28 cellular contexts compared by ENCODE assay signal in genomic region chr4:152037435-152037834, GRCh38.
"Had no signal": no experiment of that assay in that cellular context is flagged by ENCODE, and none has a peak within 500 bp of the region (broad histone marks: within the 10 kb centered on the region; RNA-seq: fewer than 3 reads in every experiment).

No MANE protein-coding gene starts in this region.

- H3K27ac ChIP-seq: breast epithelium, hepatocyte, pancreas, prostate gland, thyroid gland had no signal

- H3K4me1 ChIP-seq: breast epithelium, esophagus squamous epithelium, pancreas, prostate gland, thyroid gland had no signal

- DNase-seq: activated CD4-positive, alpha-beta memory T cell treated with anti-CD3 and anti-CD28 coated beads, Interleukin-2, amount 10 ng/mL, durations not matched to agents 7 days and 5 days; activated CD4-positive, alpha-beta T cell treated with anti-CD3 and anti-CD28 coated beads, Interleukin-2, amount 10 ng/mL, durations not matched to agents 24 days and 14 days; activated CD4-positive, CD25-positive, alpha-beta regulatory T cell treated with anti-CD3 and anti-CD28 coated beads, Interleukin-2, amount 50 U/mL, for 72 hours; activated CD8-positive, alpha-beta memory T cell treated with anti-CD3 and anti-CD28 coated beads, Interleukin-2, amount 50 U/mL, for 48 hours; activated gamma-delta T cell; activated naive CD4-positive, alpha-beta T cell treated with anti-CD3 and anti-CD28 coated beads, Interleukin-2, amount 10 ng/mL, durations not matched to agents 7 days and 5 days; activated T-cell treated with anti-CD3 and anti-CD28 coated beads, Interleukin-2, amount 50 U/mL, for 24 hours; amygdala; dermis blood vessel endothelial cell; effector CD4-positive, alpha-beta T cell; esophagus squamous epithelium; foreskin melanocyte; islet precursor cell; midbrain; naive thymus-derived CD8-positive, alpha-beta T cell; nucleus accumbens; pancreas; stimulated activated CD4-positive, alpha-beta T cell treated with anti-CD3 and anti-CD28 coated beads, Interleukin-4, amount 100 ng/mL, for 1 hour; substantia nigra; T-helper 17 cell; thyroid gland had no signal

- H3K4me3 Mint-ChIP-seq: activated CD4-positive, alpha-beta memory T cell treated with anti-CD3 and anti-CD28 coated beads, Interleukin-2, amount 10 ng/mL, durations not matched to agents 7 days and 5 days; activated CD4-positive, alpha-beta T cell treated with anti-CD3 and anti-CD28 coated beads, Interleukin-2, amount 10 ng/mL, durations not matched to agents 24 days and 14 days; activated naive CD4-positive, alpha-beta T cell treated with anti-CD3 and anti-CD28 coated beads, Interleukin-2, amount 10 ng/mL, durations not matched to agents 7 days and 5 days; activated T-cell treated with anti-CD3 and anti-CD28 coated beads, Interleukin-2, amount 50 U/mL, for 24 hours; central memory CD8-positive, alpha-beta T cell; memory B cell; naive thymus-derived CD8-positive, alpha-beta T cell; neural crest cell; stimulated activated naive CD8-positive, alpha-beta T cell treated with anti-CD3 and anti-CD28 coated beads, Interleukin-15, Interleukin-2, amounts not matched to agents 100 ng/mL and 50 ng/mL, for 24 hours; T-helper 17 cell had no signal

- H3K36me3 Mint-ChIP-seq: memory B cell; naive thymus-derived CD8-positive, alpha-beta T cell had no signal

- H3K27me3 ChIP-seq: breast epithelium, esophagus squamous epithelium, hepatocyte, pancreas, thyroid gland had no signal

- ATAC-seq: naive thymus-derived CD8-positive, alpha-beta T cell; T-helper 17 cell had no signal

- H3K4me2 ChIP-seq: hepatocyte had no signal

- H2AFZ ChIP-seq: hepatocyte had no signal

- H3K9me3 Mint-ChIP-seq: activated T-cell treated with anti-CD3 and anti-CD28 coated beads, Interleukin-2, amount 50 U/mL, for 24 hours; central memory CD8-positive, alpha-beta T cell; memory B cell; neural crest cell; stimulated activated naive CD8-positive, alpha-beta T cell treated with anti-CD3 and anti-CD28 coated beads, Interleukin-15, Interleukin-2, amounts not matched to agents 100 ng/mL and 50 ng/mL, for 24 hours had no signal

- H3K9me3 ChIP-seq: breast epithelium, esophagus squamous epithelium, pancreas, prostate gland, thyroid gland had no signal

- H3K79me2 ChIP-seq: hepatocyte had no signal

- H3K27ac Mint-ChIP-seq: activated CD4-positive, alpha-beta memory T cell treated with anti-CD3 and anti-CD28 coated beads, Interleukin-2, amount 10 ng/mL, durations not matched to agents 7 days and 5 days; activated CD4-positive, alpha-beta T cell treated with anti-CD3 and anti-CD28 coated beads, Interleukin-2, amount 10 ng/mL, durations not matched to agents 24 days and 14 days; activated naive CD4-positive, alpha-beta T cell treated with anti-CD3 and anti-CD28 coated beads, Interleukin-2, amount 10 ng/mL, durations not matched to agents 7 days and 5 days; activated T-cell treated with anti-CD3 and anti-CD28 coated beads, Interleukin-2, amount 50 U/mL, for 24 hours; memory B cell; naive thymus-derived CD8-positive, alpha-beta T cell; stimulated activated naive CD8-positive, alpha-beta T cell treated with anti-CD3 and anti-CD28 coated beads, Interleukin-15, Interleukin-2, amounts not matched to agents 100 ng/mL and 50 ng/mL, for 24 hours; T-helper 17 cell had no signal

- H3K36me3 ChIP-seq: breast epithelium, esophagus squamous epithelium, pancreas, prostate gland, thyroid gland had no signal

- H3K4me1 Mint-ChIP-seq: activated CD4-positive, alpha-beta memory T cell treated with anti-CD3 and anti-CD28 coated beads, Interleukin-2, amount 10 ng/mL, durations not matched to agents 7 days and 5 days; central memory CD8-positive, alpha-beta T cell; memory B cell; neural crest cell; T-helper 17 cell had no signal

- FAIRE-seq: pancreas had no signal

- H3K4me3 ChIP-seq: breast epithelium, esophagus squamous epithelium, hepatocyte, pancreas, prostate gland, thyroid gland had no signal

- H3K27me3 Mint-ChIP-seq: activated CD4-positive, alpha-beta memory T cell treated with anti-CD3 and anti-CD28 coated beads, Interleukin-2, amount 10 ng/mL, durations not matched to agents 7 days and 5 days; activated CD4-positive, alpha-beta T cell treated with anti-CD3 and anti-CD28 coated beads, Interleukin-2, amount 10 ng/mL, durations not matched to agents 24 days and 14 days; activated naive CD4-positive, alpha-beta T cell treated with anti-CD3 and anti-CD28 coated beads, Interleukin-2, amount 10 ng/mL, durations not matched to agents 7 days and 5 days; activated T-cell treated with anti-CD3 and anti-CD28 coated beads, Interleukin-2, amount 50 U/mL, for 24 hours; central memory CD8-positive, alpha-beta T cell; memory B cell; naive thymus-derived CD8-positive, alpha-beta T cell; stimulated activated naive CD8-positive, alpha-beta T cell treated with anti-CD3 and anti-CD28 coated beads, Interleukin-15, Interleukin-2, amounts not matched to agents 100 ng/mL and 50 ng/mL, for 24 hours; T-helper 17 cell had no signal
